1 cellular context compared by ENCODE assay signal in the genomic region with DNA sequence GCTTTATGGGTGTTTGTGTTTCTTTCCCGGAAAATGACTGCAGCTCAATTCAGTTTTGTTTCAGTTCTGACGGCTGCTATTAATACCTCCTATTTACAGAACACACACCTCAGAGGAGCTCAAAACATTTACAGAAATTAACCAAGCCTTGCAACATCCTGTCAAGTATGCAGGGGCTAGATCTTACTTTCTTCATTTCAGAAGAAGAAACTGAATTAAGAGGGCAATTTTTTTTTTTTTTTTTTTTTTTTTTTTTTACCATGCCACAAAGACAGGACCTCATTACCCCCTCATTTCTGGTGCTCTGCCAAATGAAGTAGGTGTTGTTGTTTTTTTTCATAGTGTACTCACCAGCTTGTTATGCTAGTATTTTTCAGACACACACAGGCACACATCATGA.
TF ChIP-seq lines count a peak whose summit lies in the region.

No MANE protein-coding gene starts in this region.

TF ChIP-seq in HepG2, 621 proteins besides CTCF, POLR2A, EP300 and RAD21 (continued from another document):
- TF ChIP-seq, protein P1, sequence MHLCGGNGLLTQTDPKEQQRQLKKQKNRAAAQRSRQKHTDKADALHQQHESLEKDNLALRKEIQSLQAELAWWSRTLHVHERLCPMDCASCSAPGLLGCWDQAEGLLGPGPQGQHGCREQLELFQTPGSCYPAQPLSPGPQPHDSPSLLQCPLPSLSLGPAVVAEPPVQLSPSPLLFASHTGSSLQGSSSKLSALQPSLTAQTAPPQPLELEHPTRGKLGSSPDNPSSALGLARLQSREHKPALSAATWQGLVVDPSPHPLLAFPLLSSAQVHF (CRISPR knock-in tag; IDR thresholded peaks at IDR 0.05): no peak
- no peak for TF ChIP-seq XBP1 (CRISPR knock-in tag; IDR thresholded peaks at IDR 0.05)
- TF ChIP-seq, protein P2, sequence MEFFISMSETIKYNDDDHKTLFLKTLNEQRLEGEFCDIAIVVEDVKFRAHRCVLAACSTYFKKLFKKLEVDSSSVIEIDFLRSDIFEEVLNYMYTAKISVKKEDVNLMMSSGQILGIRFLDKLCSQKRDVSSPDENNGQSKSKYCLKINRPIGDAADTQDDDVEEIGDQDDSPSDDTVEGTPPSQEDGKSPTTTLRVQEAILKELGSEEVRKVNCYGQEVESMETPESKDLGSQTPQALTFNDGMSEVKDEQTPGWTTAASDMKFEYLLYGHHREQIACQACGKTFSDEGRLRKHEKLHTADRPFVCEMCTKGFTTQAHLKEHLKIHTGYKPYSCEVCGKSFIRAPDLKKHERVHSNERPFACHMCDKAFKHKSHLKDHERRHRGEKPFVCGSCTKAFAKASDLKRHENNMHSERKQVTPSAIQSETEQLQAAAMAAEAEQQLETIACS (CRISPR knock-in tag; IDR thresholded peaks at IDR 0.05): no peak
- TF ChIP-seq ZNF619 (CRISPR knock-in tag; IDR thresholded peaks at IDR 0.05): no peak
- TF ChIP-seq SAFB2 (CRISPR knock-in tag; IDR thresholded peaks at IDR 0.05; ENCODE audit: borderline replicate concordance, low read depth): no peak
- TF ChIP-seq TCF12 (IDR thresholded peaks at IDR 0.05): no peak
- no peak for TF ChIP-seq TCF12 (CRISPR knock-in tag; IDR thresholded peaks at IDR 0.05)
- TF ChIP-seq AHR (CRISPR knock-in tag; IDR thresholded peaks at IDR 0.05): no peak
- no peak for TF ChIP-seq POLR2AphosphoS2 (IDR thresholded peaks at IDR 0.05; ENCODE audit: low read depth, low read length)
- TF ChIP-seq, protein P3, sequence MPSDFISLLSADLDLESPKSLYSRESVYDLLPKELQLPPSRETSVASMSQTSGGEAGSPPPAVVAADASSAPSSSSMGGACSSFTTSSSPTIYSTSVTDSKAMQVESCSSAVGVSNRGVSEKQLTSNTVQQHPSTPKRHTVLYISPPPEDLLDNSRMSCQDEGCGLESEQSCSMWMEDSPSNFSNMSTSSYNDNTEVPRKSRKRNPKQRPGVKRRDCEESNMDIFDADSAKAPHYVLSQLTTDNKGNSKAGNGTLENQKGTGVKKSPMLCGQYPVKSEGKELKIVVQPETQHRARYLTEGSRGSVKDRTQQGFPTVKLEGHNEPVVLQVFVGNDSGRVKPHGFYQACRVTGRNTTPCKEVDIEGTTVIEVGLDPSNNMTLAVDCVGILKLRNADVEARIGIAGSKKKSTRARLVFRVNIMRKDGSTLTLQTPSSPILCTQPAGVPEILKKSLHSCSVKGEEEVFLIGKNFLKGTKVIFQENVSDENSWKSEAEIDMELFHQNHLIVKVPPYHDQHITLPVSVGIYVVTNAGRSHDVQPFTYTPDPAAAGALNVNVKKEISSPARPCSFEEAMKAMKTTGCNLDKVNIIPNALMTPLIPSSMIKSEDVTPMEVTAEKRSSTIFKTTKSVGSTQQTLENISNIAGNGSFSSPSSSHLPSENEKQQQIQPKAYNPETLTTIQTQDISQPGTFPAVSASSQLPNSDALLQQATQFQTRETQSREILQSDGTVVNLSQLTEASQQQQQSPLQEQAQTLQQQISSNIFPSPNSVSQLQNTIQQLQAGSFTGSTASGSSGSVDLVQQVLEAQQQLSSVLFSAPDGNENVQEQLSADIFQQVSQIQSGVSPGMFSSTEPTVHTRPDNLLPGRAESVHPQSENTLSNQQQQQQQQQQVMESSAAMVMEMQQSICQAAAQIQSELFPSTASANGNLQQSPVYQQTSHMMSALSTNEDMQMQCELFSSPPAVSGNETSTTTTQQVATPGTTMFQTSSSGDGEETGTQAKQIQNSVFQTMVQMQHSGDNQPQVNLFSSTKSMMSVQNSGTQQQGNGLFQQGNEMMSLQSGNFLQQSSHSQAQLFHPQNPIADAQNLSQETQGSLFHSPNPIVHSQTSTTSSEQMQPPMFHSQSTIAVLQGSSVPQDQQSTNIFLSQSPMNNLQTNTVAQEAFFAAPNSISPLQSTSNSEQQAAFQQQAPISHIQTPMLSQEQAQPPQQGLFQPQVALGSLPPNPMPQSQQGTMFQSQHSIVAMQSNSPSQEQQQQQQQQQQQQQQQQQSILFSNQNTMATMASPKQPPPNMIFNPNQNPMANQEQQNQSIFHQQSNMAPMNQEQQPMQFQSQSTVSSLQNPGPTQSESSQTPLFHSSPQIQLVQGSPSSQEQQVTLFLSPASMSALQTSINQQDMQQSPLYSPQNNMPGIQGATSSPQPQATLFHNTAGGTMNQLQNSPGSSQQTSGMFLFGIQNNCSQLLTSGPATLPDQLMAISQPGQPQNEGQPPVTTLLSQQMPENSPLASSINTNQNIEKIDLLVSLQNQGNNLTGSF (CRISPR knock-in tag; IDR thresholded peaks at IDR 0.05): no peak
- TF ChIP-seq, protein P4, sequence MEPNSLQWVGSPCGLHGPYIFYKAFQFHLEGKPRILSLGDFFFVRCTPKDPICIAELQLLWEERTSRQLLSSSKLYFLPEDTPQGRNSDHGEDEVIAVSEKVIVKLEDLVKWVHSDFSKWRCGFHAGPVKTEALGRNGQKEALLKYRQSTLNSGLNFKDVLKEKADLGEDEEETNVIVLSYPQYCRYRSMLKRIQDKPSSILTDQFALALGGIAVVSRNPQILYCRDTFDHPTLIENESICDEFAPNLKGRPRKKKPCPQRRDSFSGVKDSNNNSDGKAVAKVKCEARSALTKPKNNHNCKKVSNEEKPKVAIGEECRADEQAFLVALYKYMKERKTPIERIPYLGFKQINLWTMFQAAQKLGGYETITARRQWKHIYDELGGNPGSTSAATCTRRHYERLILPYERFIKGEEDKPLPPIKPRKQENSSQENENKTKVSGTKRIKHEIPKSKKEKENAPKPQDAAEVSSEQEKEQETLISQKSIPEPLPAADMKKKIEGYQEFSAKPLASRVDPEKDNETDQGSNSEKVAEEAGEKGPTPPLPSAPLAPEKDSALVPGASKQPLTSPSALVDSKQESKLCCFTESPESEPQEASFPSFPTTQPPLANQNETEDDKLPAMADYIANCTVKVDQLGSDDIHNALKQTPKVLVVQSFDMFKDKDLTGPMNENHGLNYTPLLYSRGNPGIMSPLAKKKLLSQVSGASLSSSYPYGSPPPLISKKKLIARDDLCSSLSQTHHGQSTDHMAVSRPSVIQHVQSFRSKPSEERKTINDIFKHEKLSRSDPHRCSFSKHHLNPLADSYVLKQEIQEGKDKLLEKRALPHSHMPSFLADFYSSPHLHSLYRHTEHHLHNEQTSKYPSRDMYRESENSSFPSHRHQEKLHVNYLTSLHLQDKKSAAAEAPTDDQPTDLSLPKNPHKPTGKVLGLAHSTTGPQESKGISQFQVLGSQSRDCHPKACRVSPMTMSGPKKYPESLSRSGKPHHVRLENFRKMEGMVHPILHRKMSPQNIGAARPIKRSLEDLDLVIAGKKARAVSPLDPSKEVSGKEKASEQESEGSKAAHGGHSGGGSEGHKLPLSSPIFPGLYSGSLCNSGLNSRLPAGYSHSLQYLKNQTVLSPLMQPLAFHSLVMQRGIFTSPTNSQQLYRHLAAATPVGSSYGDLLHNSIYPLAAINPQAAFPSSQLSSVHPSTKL (CRISPR knock-in tag; IDR thresholded peaks at IDR 0.05): no peak
- TF ChIP-seq MTF2 (CRISPR knock-in tag; IDR thresholded peaks at IDR 0.05; ENCODE audit: borderline replicate concordance): no peak
- TF ChIP-seq PITX1 (CRISPR knock-in tag; IDR thresholded peaks at IDR 0.05): no peak
- no peak for TF ChIP-seq HMGA1 (CRISPR knock-in tag; conservative IDR thresholded peaks at IDR 0.05)
- TF ChIP-seq ZNF10 (CRISPR knock-in tag; IDR thresholded peaks at IDR 0.05; ENCODE audit: borderline replicate concordance, low read depth): no peak
- TF ChIP-seq PAWR (CRISPR knock-in tag; IDR thresholded peaks at IDR 0.05; ENCODE audit: borderline replicate concordance): no peak
- no peak for TF ChIP-seq ZNF143 (CRISPR knock-in tag; IDR thresholded peaks at IDR 0.05)
